In the genomic region with DNA sequence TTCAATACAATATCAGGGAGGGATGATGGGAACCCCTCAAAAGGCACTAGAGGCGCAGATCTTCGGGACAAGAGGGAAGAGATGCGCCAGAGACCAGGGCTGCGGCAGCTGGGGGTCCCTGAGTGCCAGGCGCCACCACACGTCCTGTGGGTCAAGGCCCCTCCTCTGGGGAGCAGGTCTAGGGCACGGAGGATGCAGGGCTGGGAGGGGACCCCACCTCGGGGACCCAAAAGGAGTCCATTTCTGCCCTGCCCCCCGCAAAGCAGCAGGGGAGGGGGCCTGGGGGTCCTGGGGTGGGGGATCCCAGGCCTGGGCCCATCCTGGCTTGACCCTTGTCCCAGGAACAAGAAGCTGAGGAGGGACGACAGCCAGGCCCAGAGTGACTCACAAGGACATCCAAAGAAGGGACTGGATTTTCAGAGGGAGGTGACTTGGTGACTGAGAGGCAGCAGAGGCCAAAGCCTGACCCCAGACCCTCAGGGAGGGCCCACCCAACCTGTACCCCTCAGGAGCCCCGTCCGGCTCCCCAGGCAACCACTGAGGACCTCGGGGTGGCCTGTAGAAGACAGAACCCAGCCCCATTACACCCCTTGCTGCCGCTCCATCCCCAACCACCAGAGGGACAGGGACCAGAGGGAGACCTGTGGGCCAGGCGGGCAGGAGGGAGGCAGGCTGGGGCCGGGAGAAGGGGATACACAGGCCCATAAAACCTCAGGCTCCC, we compare ENCODE assay signal across 9 cellular contexts. TPM values are rescaled to one million over a fixed set of nuclear protein-coding genes. Genes with fewer than 3 reads are reported as not detected.
DNase-seq lines count a peak whose midpoint lies in the region; ATAC-seq and TF ChIP-seq lines count a peak whose summit lies in the region.
"Had no signal": no experiment of that assay in that cellular context is flagged by ENCODE, and none has a peak within 500 bp of the region (broad histone marks: within the 10 kb centered on the region; RNA-seq: fewer than 3 reads in every experiment).

No MANE protein-coding gene starts in this region.

- no peaks in the 10 kb centered on the region for H3K4me1 Mint-ChIP-seq in natural killer cell treated with Interleukin-12 subunit alpha and Interleukin-12 subunit beta and Interleukin-15 and Interleukin-18, amount 100 ng/mL, for 72 hours (ENCODE audit: low read depth in 2 of 2)

- DNase-seq in GM13976 (ENCODE audit: low spot score) (peak; percentile 76), SK-N-DZ (ENCODE audit: low spot score) (peak; percentile 50), dorsolateral prefrontal cortex (peak in 1 of 10 donors; percentile 46), NCI-H1105 treated with DMSO at 0.1 percent for 48 hours (lab: John Stamatoyannopoulos, UW) (no peak)
- DNase-seq in natural killer cell treated with Interleukin-12 subunit alpha and Interleukin-12 subunit beta and Interleukin-15 and Interleukin-18, amount 100 ng/mL, for 72 hours (ENCODE audit: low spot score) = peak; percentile 60
- no peak for DNase-seq in effector memory CD4-positive, alpha-beta T cell

- H3K27ac ChIP-seq in ACC112 (ENCODE audit: low read depth, low read length) (peak overlapping the region; percentile 40; the same call in 1 of the 2 replicates), dorsolateral prefrontal cortex (peak overlapping the region in 1 of 59 donors; percentile 46)
- H3K27ac ChIP-seq in effector memory CD4-positive, alpha-beta T cell (ENCODE audit: insufficient read depth, low read length, poor library complexity, severe bottlenecking) = no peak overlapping the region

- intact Hi-C loops in dorsolateral prefrontal cortex (cut with DNase I) = loop anchor here in 1 of 2 donors (10.0 kb wide), 1 partner anchor 229 kb away; a partner anchor contains a TSS

- H3K27ac Mint-ChIP-seq in natural killer cell treated with Interleukin-12 subunit alpha and Interleukin-12 subunit beta and Interleukin-15 and Interleukin-18, amount 100 ng/mL, for 72 hours = no peak overlapping the region
- H3K27ac Mint-ChIP-seq: activated naive CD8-positive, alpha-beta T cell had no signal

- no peak overlapping the region for H3K4me3 ChIP-seq in ACC112 (ENCODE audit: low read depth, low read length)
- H3K4me3 ChIP-seq in dorsolateral prefrontal cortex = no peak overlapping the region
- no peak overlapping the region for H3K4me3 ChIP-seq in effector memory CD4-positive, alpha-beta T cell (ENCODE audit: insufficient read depth, low read depth, low read length, poor library complexity, severe bottlenecking)

- peaks cover 30% of the 10 kb centered on the region; the same call in 1 of the 2 replicates for H3K36me3 ChIP-seq in ACC112 (ENCODE audit: insufficient read depth, low read length)
- H3K36me3 ChIP-seq in effector memory CD4-positive, alpha-beta T cell (ENCODE audit: control insufficient read depth, insufficient read depth, low read length) = peaks cover 23% of the 10 kb centered on the region

- no peak overlapping the region for H2AFZ ChIP-seq in ACC112 (ENCODE audit: low read length, unreplicated experiment)

- no peaks in the 10 kb centered on the region for H3K9me3 Mint-ChIP-seq in natural killer cell treated with Interleukin-12 subunit alpha and Interleukin-12 subunit beta and Interleukin-15 and Interleukin-18, amount 100 ng/mL, for 72 hours

- no peaks in the 10 kb centered on the region for H3K27me3 Mint-ChIP-seq in natural killer cell treated with Interleukin-12 subunit alpha and Interleukin-12 subunit beta and Interleukin-15 and Interleukin-18, amount 100 ng/mL, for 72 hours
- H3K27me3 Mint-ChIP-seq: activated naive CD8-positive, alpha-beta T cell had no signal

- peak in 1 of 2 donors; percentile 24 for ATAC-seq in natural killer cell treated with Interleukin-12 subunit alpha and Interleukin-12 subunit beta and Interleukin-15 and Interleukin-18, amount 100 ng/mL, for 72 hours
- no peak for ATAC-seq in HG02870 (IDR thresholded peaks at IDR 0.05; ENCODE audit: unreplicated experiment)

- no peaks in the 10 kb centered on the region for H3K27me3 ChIP-seq in ACC112 (ENCODE audit: insufficient read depth, low read length)
- no peaks in the 10 kb centered on the region for H3K27me3 ChIP-seq in dorsolateral prefrontal cortex
- no peaks in the 10 kb centered on the region for H3K27me3 ChIP-seq in effector memory CD4-positive, alpha-beta T cell (replicated peaks; ENCODE audit: control insufficient read depth, insufficient read depth, low read length, poor library complexity, severe bottlenecking)

- H3K36me3 Mint-ChIP-seq in natural killer cell treated with Interleukin-12 subunit alpha and Interleukin-12 subunit beta and Interleukin-15 and Interleukin-18, amount 100 ng/mL, for 72 hours = no peaks in the 10 kb centered on the region
- H3K36me3 Mint-ChIP-seq: activated naive CD8-positive, alpha-beta T cell had no signal

- H3K79me2 ChIP-seq in ACC112 (ENCODE audit: control insufficient read depth, insufficient read depth, low read length, unreplicated experiment) = peaks cover 7% of the 10 kb centered on the region

- no peak overlapping the region for H3K4me3 Mint-ChIP-seq in natural killer cell treated with Interleukin-12 subunit alpha and Interleukin-12 subunit beta and Interleukin-15 and Interleukin-18, amount 100 ng/mL, for 72 hours
- H3K4me3 Mint-ChIP-seq: activated naive CD8-positive, alpha-beta T cell had no signal

- in situ Hi-C loops in GM13976 (cut with MboI; ENCODE audit: low sequenced_read_pairs, unreplicated experiment) = no loop called here

- TF ChIP-seq CTCF in GM13976 (IDR thresholded peaks at IDR 0.05; ENCODE audit: borderline replicate concordance, control extremely low read depth, extremely low read depth, insufficient read depth, missing control alignments) (peak; percentile 46), dorsolateral prefrontal cortex (IDR thresholded peaks at IDR 0.05 in 54 of 56, conservative IDR thresholded peaks at IDR 0.05 in 2 of 56; ENCODE audit: low read depth in 1 of 56, partially characterized antibody in 56 of 56) (peak in 35 of 56 donors; percentile 10 to 51 (median 27))

- no peaks in the 10 kb centered on the region for H3K9me3 ChIP-seq in effector memory CD4-positive, alpha-beta T cell (ENCODE audit: control insufficient read depth, low read length)

- peaks cover 27% of the 10 kb centered on the region for H3K4me1 ChIP-seq in ACC112 (ENCODE audit: control insufficient read depth, insufficient read depth, low read length, unreplicated experiment)
- no peaks in the 10 kb centered on the region for H3K4me1 ChIP-seq in effector memory CD4-positive, alpha-beta T cell (ENCODE audit: control insufficient read depth, insufficient read depth, low read length, poor library complexity, severe bottlenecking)

RNA-seq across cellular contexts. Expression of a gene that starts 54.2 kb away (rescaled TPM):
- polyA plus RNA-seq in SK-N-DZ (2014; cell fraction: cytosol; rRNA removed) = 18.6 and 18.9 TPM in 2 replicates
- polyA plus RNA-seq in SK-N-DZ (2014; cell fraction: nucleus; rRNA removed) = 30.0 and 36.0 TPM in 2 replicates
- total RNA-seq in dorsolateral prefrontal cortex = 10 to 100 TPM; 29.7 to 62.3 (median 40.4) TPM
- 10 to 100 TPM; 17.5 to 34.4 TPM for total RNA-seq in natural killer cell treated with Interleukin-12 subunit alpha and Interleukin-12 subunit beta and Interleukin-15 and Interleukin-18, amount 100 ng/mL, for 72 hours

RNA-seq across cellular contexts. Expression of a gene that starts 54.4 kb away (rescaled TPM):
- 1,887 and 2,362 TPM in 2 replicates for polyA plus RNA-seq in SK-N-DZ (2014; cell fraction: cytosol; rRNA removed)
- polyA plus RNA-seq in SK-N-DZ (2014; cell fraction: nucleus; rRNA removed) = 1,256 and 1,841 TPM in 2 replicates
- total RNA-seq in dorsolateral prefrontal cortex = 100 to 1,000 TPM; 136 to 384 (median 236) TPM
- 1,000 to 10,000 TPM in 1 of 2 donors, 100 to 1,000 TPM in 1; 698 to 1,282 TPM for total RNA-seq in natural killer cell treated with Interleukin-12 subunit alpha and Interleukin-12 subunit beta and Interleukin-15 and Interleukin-18, amount 100 ng/mL, for 72 hours

Comparison
In these comparisons a context has a peak if more than half of its experiments do, and no peak if none do; other contexts are left out.
1. DNase-seq: peak in GM13976 (single experiment), SK-N-DZ (single experiment) and natural killer cell treated with Interleukin-12 subunit alpha and Interleukin-12 subunit beta and Interleukin-15 and Interleukin-18, amount 100 ng/mL, for 72 hours (single experiment); none in effector memory CD4-positive, alpha-beta T cell (0 of 3) and NCI-H1105 treated with DMSO at 0.1 percent for 48 hours (single experiment).